In genomic region chr2:159904565-159905281, GRCh38 we compare ENCODE assay signal across 9 cellular contexts. TPM values are rescaled to one million over a fixed set of nuclear protein-coding genes. Genes with fewer than 3 reads are reported as not detected.
DNase-seq lines count a peak whose midpoint lies in the region; ATAC-seq and TF ChIP-seq lines count a peak whose summit lies in the region.
"Had no signal": no experiment of that assay in that cellular context is flagged by ENCODE, and none has a peak within 500 bp of the region (broad histone marks: within the 10 kb centered on the region; RNA-seq: fewer than 3 reads in every experiment).

Gene LY75, minus strand, starts transcription at chr2:159904756.

- peak within 1 kb of the TSS; percentile 88 to 96 (median 96) for H3K27ac Mint-ChIP-seq in IgD-negative memory B cell
- peak within 1 kb of the TSS; percentile 100 for H3K27ac Mint-ChIP-seq in activated CD4-positive, alpha-beta T cell treated with anti-CD3 and anti-CD28 coated beads, Interleukin-2, amount 10 ng/mL, durations not matched to agents 7 days and 5 days

- H4K20me1 ChIP-seq in DND-41 (ENCODE audit: insufficient read depth, low read length), result no peaks in the 10 kb centered on the region

- DNase-seq in DND-41 (no peak), superior temporal gyrus (ENCODE audit: extremely low spot score) (no peak)
- DNase-seq in activated CD4-positive, alpha-beta T cell treated with anti-CD3 and anti-CD28 coated beads, Interleukin-2, amount 10 ng/mL, durations not matched to agents 7 days and 5 days, result peak; percentile 82
- peak; percentile 80 for DNase-seq in effector CD8-positive, alpha-beta T cell (lab: John Stamatoyannopoulos, UW)
- peak; percentile 41 to 65 for DNase-seq in stimulated activated CD8-positive, alpha-beta memory T cell treated with anti-CD3 and anti-CD28 coated beads, Interleukin-4, amount 100 ng/mL, for 1 hour (ENCODE audit: low read depth in 2 of 2, low spot score in 1 of 2)

- POLR2A ChIA-PET in activated CD4-positive, alpha-beta T cell treated with anti-CD3 and anti-CD28 coated beads, Interleukin-2, amount 10 ng/mL, durations not matched to agents 7 days and 5 days (lab: Charles Lee), result no interaction called here

- H3K4me3 ChIP-seq in DND-41 (ENCODE audit: low read depth in 1 of 2, low read length in 2 of 2), result peak within 1 kb of the TSS in 1 of 2 experiments; percentile 50; a peak in 3 of 4 replicates
- H3K4me3 ChIP-seq in mononuclear cell (ENCODE audit: low read length), result peak within 1 kb of the TSS; percentile 63

- H3K27me3 Mint-ChIP-seq in IgD-negative memory B cell, result no peaks in the 10 kb centered on the region
- H3K27me3 Mint-ChIP-seq in activated CD4-positive, alpha-beta T cell treated with anti-CD3 and anti-CD28 coated beads, Interleukin-2, amount 10 ng/mL, durations not matched to agents 7 days and 5 days, result no peaks in the 10 kb centered on the region

- 0 out of 3 replicates have a peak, but pooled peaks have one; percentile 3 for ATAC-seq in DND-41 (ENCODE audit: insufficient read depth, low read depth)
- peak; percentile 85 for ATAC-seq in GM21390 (IDR thresholded peaks at IDR 0.05; ENCODE audit: unreplicated experiment)

- TF ChIP-seq CTCF in DND-41 (IDR thresholded peaks at IDR 0.05; ENCODE audit: borderline replicate concordance, extremely low read depth, low read length, poor library complexity, severe bottlenecking), result no peak

- no peaks in the 10 kb centered on the region for H3K9me3 Mint-ChIP-seq in IgD-negative memory B cell
- no peaks in the 10 kb centered on the region for H3K9me3 Mint-ChIP-seq in activated CD4-positive, alpha-beta T cell treated with anti-CD3 and anti-CD28 coated beads, Interleukin-2, amount 10 ng/mL, durations not matched to agents 7 days and 5 days

- CTCF ChIA-PET in activated CD4-positive, alpha-beta T cell treated with anti-CD3 and anti-CD28 coated beads, Interleukin-2, amount 10 ng/mL, durations not matched to agents 7 days and 5 days (lab: Charles Lee), result interaction anchor here (0.6 to 1.3 kb wide), 5 partner anchors 10 to 39 kb away, joined by 3 to 4 read pairs (median 3); no protein-coding TSS in a partner anchor

- H3K27me3 ChIP-seq in DND-41 (ENCODE audit: insufficient read depth, low read length, poor library complexity), result peaks cover 3% of the 10 kb centered on the region
- no peaks in the 10 kb centered on the region for H3K27me3 ChIP-seq in mononuclear cell (ENCODE audit: insufficient read depth, low read length)

- no peaks in the 10 kb centered on the region for H3K36me3 Mint-ChIP-seq in IgD-negative memory B cell
- peaks cover 13% of the 10 kb centered on the region for H3K36me3 Mint-ChIP-seq in activated CD4-positive, alpha-beta T cell treated with anti-CD3 and anti-CD28 coated beads, Interleukin-2, amount 10 ng/mL, durations not matched to agents 7 days and 5 days (ENCODE audit: low read depth)

- H3K79me2 ChIP-seq in DND-41 (ENCODE audit: insufficient read depth, low read length), result no peaks in the 10 kb centered on the region

- peaks cover 11% of the 10 kb centered on the region for H3K4me1 ChIP-seq in DND-41 (ENCODE audit: insufficient read depth, low read length)
- H3K4me1 ChIP-seq in mononuclear cell (ENCODE audit: insufficient read depth, low read length), result peaks cover 33% of the 10 kb centered on the region

- H2AFZ ChIP-seq in DND-41 (ENCODE audit: low read depth, low read length), result peak within 1 kb of the TSS; percentile 71

- peaks cover 9 to 29% (median 22%) of the 10 kb centered on the region in 3 donors for H3K4me1 Mint-ChIP-seq in IgD-negative memory B cell
- H3K4me1 Mint-ChIP-seq in activated CD4-positive, alpha-beta T cell treated with anti-CD3 and anti-CD28 coated beads, Interleukin-2, amount 10 ng/mL, durations not matched to agents 7 days and 5 days, result peaks cover 42% of the 10 kb centered on the region

- H3K4me3 Mint-ChIP-seq in IgD-negative memory B cell, result peak within 1 kb of the TSS; percentile 96 to 99 (median 96)
- peak within 1 kb of the TSS; percentile 100 for H3K4me3 Mint-ChIP-seq in activated CD4-positive, alpha-beta T cell treated with anti-CD3 and anti-CD28 coated beads, Interleukin-2, amount 10 ng/mL, durations not matched to agents 7 days and 5 days

- no peak within 1 kb of the TSS for H3K27ac ChIP-seq in DND-41 (ENCODE audit: low read length)

- no peaks in the 10 kb centered on the region for H3K9me3 ChIP-seq in DND-41 (ENCODE audit: insufficient read depth, low read length, severe bottlenecking)
- no peaks in the 10 kb centered on the region for H3K9me3 ChIP-seq in mononuclear cell (ENCODE audit: low read depth, low read length)

- H3K9ac ChIP-seq in DND-41 (ENCODE audit: low read depth, low read length), result peak within 1 kb of the TSS; percentile 37

- H3K36me3 ChIP-seq in DND-41 (ENCODE audit: insufficient read depth, low read length), result no peaks in the 10 kb centered on the region

- peak within 1 kb of the TSS; percentile 75 for H3K4me2 ChIP-seq in DND-41 (ENCODE audit: insufficient read depth, low read length)

RNA-seq across cellular contexts. Expression of gene LY75, which starts in this region (rescaled TPM):
- polyA plus RNA-seq in IgD-negative memory B cell, result 28.1 TPM
- total RNA-seq in activated CD4-positive, alpha-beta T cell treated with anti-CD3 and anti-CD28 coated beads, Interleukin-2, amount 10 ng/mL, durations not matched to agents 7 days and 5 days, result 10 to 100 TPM; 32.3 to 33.3 TPM
- 39.0 TPM for total RNA-seq in mononuclear cell
- total RNA-seq: RPMI7951 had no signal

Comparison
In these comparisons a context has a peak if more than half of its experiments do, and no peak if none do; other contexts are left out.
1. DNase-seq: peak in activated CD4-positive, alpha-beta T cell treated with anti-CD3 and anti-CD28 coated beads, Interleukin-2, amount 10 ng/mL, durations not matched to agents 7 days and 5 days (single experiment), effector CD8-positive, alpha-beta T cell (single experiment) and stimulated activated CD8-positive, alpha-beta memory T cell treated with anti-CD3 and anti-CD28 coated beads, Interleukin-4, amount 100 ng/mL, for 1 hour (2 of 2); none in DND-41 (single experiment) and superior temporal gyrus (single experiment).